In genomic region chr5:94314507-94315170, GRCh38 we compare ENCODE assay signal across 1 cellular context.
TF ChIP-seq lines count a peak whose summit lies in the region.

No MANE protein-coding gene starts in this region.

TF ChIP-seq in GM23338, 12 proteins besides CTCF, POLR2A, EP300 and RAD21:
- TF ChIP-seq, protein P1, sequence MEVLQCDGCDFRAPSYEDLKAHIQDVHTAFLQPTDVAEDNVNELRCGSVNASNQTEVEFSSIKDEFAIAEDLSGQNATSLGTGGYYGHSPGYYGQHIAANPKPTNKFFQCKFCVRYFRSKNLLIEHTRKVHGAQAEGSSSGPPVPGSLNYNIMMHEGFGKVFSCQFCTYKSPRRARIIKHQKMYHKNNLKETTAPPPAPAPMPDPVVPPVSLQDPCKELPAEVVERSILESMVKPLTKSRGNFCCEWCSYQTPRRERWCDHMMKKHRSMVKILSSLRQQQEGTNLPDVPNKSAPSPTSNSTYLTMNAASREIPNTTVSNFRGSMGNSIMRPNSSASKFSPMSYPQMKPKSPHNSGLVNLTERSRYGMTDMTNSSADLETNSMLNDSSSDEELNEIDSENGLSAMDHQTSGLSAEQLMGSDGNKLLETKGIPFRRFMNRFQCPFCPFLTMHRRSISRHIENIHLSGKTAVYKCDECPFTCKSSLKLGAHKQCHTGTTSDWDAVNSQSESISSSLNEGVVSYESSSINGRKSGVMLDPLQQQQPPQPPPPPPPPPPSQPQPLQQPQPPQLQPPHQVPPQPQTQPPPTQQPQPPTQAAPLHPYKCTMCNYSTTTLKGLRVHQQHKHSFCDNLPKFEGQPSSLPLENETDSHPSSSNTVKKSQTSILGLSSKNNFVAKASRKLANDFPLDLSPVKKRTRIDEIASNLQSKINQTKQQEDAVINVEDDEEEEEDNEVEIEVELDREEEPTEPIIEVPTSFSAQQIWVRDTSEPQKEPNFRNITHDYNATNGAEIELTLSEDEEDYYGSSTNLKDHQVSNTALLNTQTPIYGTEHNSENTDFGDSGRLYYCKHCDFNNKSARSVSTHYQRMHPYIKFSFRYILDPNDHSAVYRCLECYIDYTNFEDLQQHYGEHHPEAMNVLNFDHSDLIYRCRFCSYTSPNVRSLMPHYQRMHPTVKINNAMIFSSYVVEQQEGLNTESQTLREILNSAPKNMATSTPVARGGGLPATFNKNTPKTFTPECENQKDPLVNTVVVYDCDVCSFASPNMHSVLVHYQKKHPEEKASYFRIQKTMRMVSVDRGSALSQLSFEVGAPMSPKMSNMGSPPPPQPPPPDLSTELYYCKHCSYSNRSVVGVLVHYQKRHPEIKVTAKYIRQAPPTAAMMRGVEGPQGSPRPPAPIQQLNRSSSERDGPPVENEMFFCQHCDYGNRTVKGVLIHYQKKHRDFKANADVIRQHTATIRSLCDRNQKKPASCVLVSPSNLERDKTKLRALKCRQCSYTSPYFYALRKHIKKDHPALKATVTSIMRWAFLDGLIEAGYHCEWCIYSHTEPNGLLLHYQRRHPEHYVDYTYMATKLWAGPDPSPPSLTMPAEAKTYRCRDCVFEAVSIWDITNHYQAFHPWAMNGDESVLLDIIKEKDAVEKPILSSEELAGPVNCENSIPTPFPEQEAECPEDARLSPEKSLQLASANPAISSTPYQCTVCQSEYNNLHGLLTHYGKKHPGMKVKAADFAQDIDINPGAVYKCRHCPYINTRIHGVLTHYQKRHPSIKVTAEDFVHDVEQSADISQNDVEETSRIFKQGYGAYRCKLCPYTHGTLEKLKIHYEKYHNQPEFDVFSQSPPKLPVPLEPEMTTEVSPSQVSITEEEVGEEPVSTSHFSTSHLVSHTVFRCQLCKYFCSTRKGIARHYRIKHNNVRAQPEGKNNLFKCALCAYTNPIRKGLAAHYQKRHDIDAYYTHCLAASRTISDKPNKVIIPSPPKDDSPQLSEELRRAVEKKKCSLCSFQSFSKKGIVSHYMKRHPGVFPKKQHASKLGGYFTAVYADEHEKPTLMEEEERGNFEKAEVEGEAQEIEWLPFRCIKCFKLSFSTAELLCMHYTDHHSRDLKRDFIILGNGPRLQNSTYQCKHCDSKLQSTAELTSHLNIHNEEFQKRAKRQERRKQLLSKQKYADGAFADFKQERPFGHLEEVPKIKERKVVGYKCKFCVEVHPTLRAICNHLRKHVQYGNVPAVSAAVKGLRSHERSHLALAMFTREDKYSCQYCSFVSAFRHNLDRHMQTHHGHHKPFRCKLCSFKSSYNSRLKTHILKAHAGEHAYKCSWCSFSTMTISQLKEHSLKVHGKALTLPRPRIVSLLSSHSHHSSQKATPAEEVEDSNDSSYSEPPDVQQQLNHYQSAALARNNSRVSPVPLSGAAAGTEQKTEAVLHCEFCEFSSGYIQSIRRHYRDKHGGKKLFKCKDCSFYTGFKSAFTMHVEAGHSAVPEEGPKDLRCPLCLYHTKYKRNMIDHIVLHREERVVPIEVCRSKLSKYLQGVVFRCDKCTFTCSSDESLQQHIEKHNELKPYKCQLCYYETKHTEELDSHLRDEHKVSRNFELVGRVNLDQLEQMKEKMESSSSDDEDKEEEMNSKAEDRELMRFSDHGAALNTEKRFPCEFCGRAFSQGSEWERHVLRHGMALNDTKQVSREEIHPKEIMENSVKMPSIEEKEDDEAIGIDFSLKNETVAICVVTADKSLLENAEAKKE (CRISPR knock-in tag; IDR thresholded peaks at IDR 0.05), result no peak
- no peak for TF ChIP-seq EZH2phosphoT487 (IDR thresholded peaks at IDR 0.05; ENCODE audit: unreplicated experiment)
- no peak for TF ChIP-seq EZH2 (IDR thresholded peaks at IDR 0.05; ENCODE audit: low read depth, unreplicated experiment)
- TF ChIP-seq ZNF331 (CRISPR knock-in tag; IDR thresholded peaks at IDR 0.05; ENCODE audit: low read depth), result no peak
- TF ChIP-seq CREB1 (CRISPR knock-in tag; IDR thresholded peaks at IDR 0.05; ENCODE audit: low read depth), result no peak
- TF ChIP-seq ZNF114 (CRISPR knock-in tag; IDR thresholded peaks at IDR 0.05), result no peak
- TF ChIP-seq JUNB (IDR thresholded peaks at IDR 0.05; ENCODE audit: unreplicated experiment), result no peak
- no peak for TF ChIP-seq NANOG (IDR thresholded peaks at IDR 0.05; ENCODE audit: borderline replicate concordance)
- TF ChIP-seq POLR2AphosphoS5 (IDR thresholded peaks at IDR 0.05; ENCODE audit: low read depth), result no peak
- TF ChIP-seq, protein P2, sequence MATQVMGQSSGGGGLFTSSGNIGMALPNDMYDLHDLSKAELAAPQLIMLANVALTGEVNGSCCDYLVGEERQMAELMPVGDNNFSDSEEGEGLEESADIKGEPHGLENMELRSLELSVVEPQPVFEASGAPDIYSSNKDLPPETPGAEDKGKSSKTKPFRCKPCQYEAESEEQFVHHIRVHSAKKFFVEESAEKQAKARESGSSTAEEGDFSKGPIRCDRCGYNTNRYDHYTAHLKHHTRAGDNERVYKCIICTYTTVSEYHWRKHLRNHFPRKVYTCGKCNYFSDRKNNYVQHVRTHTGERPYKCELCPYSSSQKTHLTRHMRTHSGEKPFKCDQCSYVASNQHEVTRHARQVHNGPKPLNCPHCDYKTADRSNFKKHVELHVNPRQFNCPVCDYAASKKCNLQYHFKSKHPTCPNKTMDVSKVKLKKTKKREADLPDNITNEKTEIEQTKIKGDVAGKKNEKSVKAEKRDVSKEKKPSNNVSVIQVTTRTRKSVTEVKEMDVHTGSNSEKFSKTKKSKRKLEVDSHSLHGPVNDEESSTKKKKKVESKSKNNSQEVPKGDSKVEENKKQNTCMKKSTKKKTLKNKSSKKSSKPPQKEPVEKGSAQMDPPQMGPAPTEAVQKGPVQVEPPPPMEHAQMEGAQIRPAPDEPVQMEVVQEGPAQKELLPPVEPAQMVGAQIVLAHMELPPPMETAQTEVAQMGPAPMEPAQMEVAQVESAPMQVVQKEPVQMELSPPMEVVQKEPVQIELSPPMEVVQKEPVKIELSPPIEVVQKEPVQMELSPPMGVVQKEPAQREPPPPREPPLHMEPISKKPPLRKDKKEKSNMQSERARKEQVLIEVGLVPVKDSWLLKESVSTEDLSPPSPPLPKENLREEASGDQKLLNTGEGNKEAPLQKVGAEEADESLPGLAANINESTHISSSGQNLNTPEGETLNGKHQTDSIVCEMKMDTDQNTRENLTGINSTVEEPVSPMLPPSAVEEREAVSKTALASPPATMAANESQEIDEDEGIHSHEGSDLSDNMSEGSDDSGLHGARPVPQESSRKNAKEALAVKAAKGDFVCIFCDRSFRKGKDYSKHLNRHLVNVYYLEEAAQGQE (IDR thresholded peaks at IDR 0.05; ENCODE audit: unreplicated experiment), result no peak
- TF ChIP-seq, protein P3, sequence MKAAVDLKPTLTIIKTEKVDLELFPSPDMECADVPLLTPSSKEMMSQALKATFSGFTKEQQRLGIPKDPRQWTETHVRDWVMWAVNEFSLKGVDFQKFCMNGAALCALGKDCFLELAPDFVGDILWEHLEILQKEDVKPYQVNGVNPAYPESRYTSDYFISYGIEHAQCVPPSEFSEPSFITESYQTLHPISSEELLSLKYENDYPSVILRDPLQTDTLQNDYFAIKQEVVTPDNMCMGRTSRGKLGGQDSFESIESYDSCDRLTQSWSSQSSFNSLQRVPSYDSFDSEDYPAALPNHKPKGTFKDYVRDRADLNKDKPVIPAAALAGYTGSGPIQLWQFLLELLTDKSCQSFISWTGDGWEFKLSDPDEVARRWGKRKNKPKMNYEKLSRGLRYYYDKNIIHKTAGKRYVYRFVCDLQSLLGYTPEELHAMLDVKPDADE (IDR thresholded peaks at IDR 0.05), result no peak
- TF ChIP-seq STAT1 (IDR thresholded peaks at IDR 0.05; ENCODE audit: unreplicated experiment), result no peak
